Comparison of ENCODE assay signal across 9 cellular contexts in genomic region chr13:77207943-77208342, GRCh38.
A peak's percentile ranks its signal among the peaks of the same experiment; 100 is the strongest.
DNase-seq lines count a peak whose midpoint lies in the region; ATAC-seq and TF ChIP-seq lines count a peak whose summit lies in the region.
"Had no signal": no experiment of that assay in that cellular context is flagged by ENCODE, and none has a peak within 500 bp of the region (broad histone marks: within the 10 kb centered on the region; RNA-seq: fewer than 3 reads in every experiment).

No MANE protein-coding gene starts in this region.

- H3K27ac ChIP-seq in RWPE1: no peak overlapping the region
- H3K27ac ChIP-seq in osteoblast (ENCODE audit: low read depth, low read length): peak overlapping the region; percentile 39
- no peak overlapping the region for H3K27ac ChIP-seq in heart left ventricle

- H3K27me3 ChIP-seq in osteoblast (ENCODE audit: insufficient read depth, low read length): no peaks in the 10 kb centered on the region
- H3K27me3 ChIP-seq in heart left ventricle: no peaks in the 10 kb centered on the region

- no peak for TF ChIP-seq POLR2A in heart left ventricle (IDR thresholded peaks at IDR 0.05)

- POLR2A ChIA-PET in RWPE1 (lab: Yijun Ruan, JAX; ENCODE audit: low non-redundant PET): no interaction called here

- intact Hi-C loops in heart left ventricle (cut with DNase I): no loop called here

- H3K4me3 ChIP-seq in osteoblast (ENCODE audit: insufficient read depth, low read length) (no peak overlapping the region), heart left ventricle (no peak overlapping the region)

- H4K20me1 ChIP-seq in osteoblast (ENCODE audit: insufficient read depth, low read length): no peaks in the 10 kb centered on the region

- WGBS in heart left ventricle, 4 donors: 90 to 100% (median 96%) methylated on average over 1 of the region's 1 CpG

- H3K4me1 ChIP-seq in osteoblast (ENCODE audit: insufficient read depth, low read length): peaks cover 5% of the 10 kb centered on the region
- H3K4me1 ChIP-seq in heart left ventricle: no peaks in the 10 kb centered on the region

- TF ChIP-seq CTCF in RWPE1 (conservative IDR thresholded peaks at IDR 0.05; ENCODE audit: low read depth) (no peak), osteoblast (IDR thresholded peaks at IDR 0.05; ENCODE audit: extremely low read depth, low read depth, low read length) (no peak), heart left ventricle (IDR thresholded peaks at IDR 0.05) (no peak)

- DNase-seq in GDM1 (lab: John Stamatoyannopoulos, UW): peak; percentile 47
- DNase-seq in RWPE1 (ENCODE audit: low spot score): peak; percentile 1
- peak; percentile 5 for DNase-seq in dermis blood vessel endothelial cell
- DNase-seq in osteoblast (ENCODE audit: insufficient read length, low spot score, missing footprints): peak; percentile 36
- DNase-seq in heart left ventricle: no peak
- no peak for DNase-seq in activated CD4-positive, CD25-positive, alpha-beta regulatory T cell treated with anti-CD3 and anti-CD28 coated beads, Interleukin-2, amount 50 U/mL, for 72 hours
- DNase-seq: activated CD4-positive, alpha-beta T cell treated with anti-CD3 and anti-CD28 coated beads for 48 hours; NCI-H1048 had no signal

- CTCF ChIA-PET in RWPE1 (lab: Yijun Ruan, JAX): no interaction called here

- ATAC-seq in heart left ventricle: no peak
- no peak for ATAC-seq in GM21423 (IDR thresholded peaks at IDR 0.05; ENCODE audit: unreplicated experiment)

- H3K36me3 ChIP-seq in osteoblast (ENCODE audit: insufficient read depth, low read length) (peaks cover 23% of the 10 kb centered on the region), heart left ventricle (peaks cover 0 to 81% (median 73%) of the 10 kb centered on the region in 9 donors)

- H2AFZ ChIP-seq in osteoblast (ENCODE audit: low read length): no peak overlapping the region

- H3K79me2 ChIP-seq in osteoblast (ENCODE audit: insufficient read depth, low read length): no peaks in the 10 kb centered on the region

- H3K9me3 ChIP-seq in osteoblast (ENCODE audit: low read depth, low read length) (no peaks in the 10 kb centered on the region), heart left ventricle (peaks cover 0 to 3% (median 0%) of the 10 kb centered on the region in 12 donors)

- no peak overlapping the region for H3K4me2 ChIP-seq in osteoblast (ENCODE audit: insufficient read depth, low read length)

Comparison
In these comparisons a context has a peak if more than half of its experiments do, and no peak if none do; other contexts are left out.
1. DNase-seq: peak in GDM1 (single experiment), RWPE1 (single experiment), dermis blood vessel endothelial cell (single experiment) and osteoblast (single experiment); none in heart left ventricle (0 of 5) and activated CD4-positive, CD25-positive, alpha-beta regulatory T cell treated with anti-CD3 and anti-CD28 coated beads, Interleukin-2, amount 50 U/mL, for 72 hours (single experiment).